Comparison of ENCODE assay signal across 19 cellular contexts in genomic region chr1:160496334-160496733, GRCh38. TPM values are rescaled to one million over a fixed set of nuclear protein-coding genes. Genes with fewer than 3 reads are reported as not detected.
"Had no signal": no experiment of that assay in that cellular context is flagged by ENCODE, and none has a peak within 500 bp of the region (broad histone marks: within the 10 kb centered on the region; RNA-seq: fewer than 3 reads in every experiment).

No MANE protein-coding gene starts in this region.

- H3K4me1 Mint-ChIP-seq: brain, WTC11 had no signal

- H3K27ac Mint-ChIP-seq: brain, WTC11 had no signal

- H3K36me3 ChIP-seq: esophagus muscularis mucosa, neutrophil, tibial nerve, vagina had no signal

- H3K4me1 ChIP-seq: esophagus muscularis mucosa, parathyroid adenoma, tibial nerve, vagina had no signal

- H3K27me3 ChIP-seq: esophagus muscularis mucosa, hepatocyte, neutrophil, tibial nerve, vagina had no signal

- DNase-seq: activated naive CD4-positive, alpha-beta T cell; midbrain; stimulated activated CD4-positive, alpha-beta T cell treated with anti-CD3 and anti-CD28 coated beads, Interleukin-1b, Interleukin-23, amount 100 ng/mL, for 48 hours; substantia nigra; T-helper 2 cell had no signal

- H3K4me3 Mint-ChIP-seq: brain; central memory CD8-positive, alpha-beta T cell; WTC11 had no signal

- ATAC-seq: left lobe of liver, WTC11 had no signal

- H3K36me3 Mint-ChIP-seq: brain had no signal

- H3K27me3 Mint-ChIP-seq: brain; central memory CD8-positive, alpha-beta T cell had no signal

- H3K27ac ChIP-seq: coronary artery, esophagus muscularis mucosa, hepatocyte, neutrophil, parathyroid adenoma, tibial nerve, vagina had no signal

- H3K4me3 ChIP-seq: coronary artery, esophagus muscularis mucosa, hepatocyte, tibial nerve, vagina had no signal

- H3K9me3 Mint-ChIP-seq: central memory CD8-positive, alpha-beta T cell had no signal

- H3K9me3 ChIP-seq: neutrophil, vagina had no signal

RNA-seq across cellular contexts. Expression of gene SLAMF6, which starts 26.7 kb away (rescaled TPM):
- total RNA-seq: glomerular endothelial cell, hepatocyte, lung microvascular endothelial cell, WTC11 had no signal
- polyA plus RNA-seq: hepatocyte, keratinocyte had no signal
